14 cellular contexts compared by ENCODE assay signal in the genomic region with DNA sequence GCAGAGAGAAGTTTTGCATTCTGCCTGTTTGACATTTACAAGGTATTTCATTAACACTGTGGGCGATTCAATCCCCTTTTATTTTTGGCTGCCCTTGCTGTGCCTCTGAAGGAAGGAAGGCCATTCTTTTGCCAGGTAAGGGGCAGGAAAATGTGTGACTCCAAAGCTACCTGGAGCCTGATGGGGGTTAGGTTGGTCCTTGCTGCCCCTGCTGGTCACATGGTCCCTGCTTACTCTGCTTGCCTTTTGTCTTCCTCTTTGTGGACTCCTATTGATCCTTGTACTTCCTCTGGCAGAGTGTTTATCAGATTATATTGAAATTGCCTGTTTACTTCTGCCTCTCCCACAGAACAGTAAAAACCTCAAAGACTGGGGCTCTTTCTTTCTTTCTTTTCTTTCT.
DNase-seq lines count a peak whose midpoint lies in the region; ATAC-seq and TF ChIP-seq lines count a peak whose summit lies in the region.
"Had no signal": no experiment of that assay in that cellular context is flagged by ENCODE, and none has a peak within 500 bp of the region (broad histone marks: within the 10 kb centered on the region; RNA-seq: fewer than 3 reads in every experiment).

No MANE protein-coding gene starts in this region.

- no peaks in the 10 kb centered on the region for H3K9me3 Mint-ChIP-seq in activated naive CD8-positive, alpha-beta T cell treated with anti-CD3 and anti-CD28 coated beads for 36 hours

- H3K4me1 ChIP-seq in HCT116 (ENCODE audit: control insufficient read depth in 1 of 2, insufficient read depth in 2 of 2, low read length in 2 of 2), result 0 out of 4 replicates have a peak, but pooled peaks cover 0 to 3% of the 10 kb centered on the region in 2 experiments
- H3K4me1 ChIP-seq in spleen, result peaks cover 0 to 20% (median 2%) of the 10 kb centered on the region in 6 donors
- H3K4me1 ChIP-seq: SJSA1 had no signal

- no peak overlapping the region for H3K4me3 ChIP-seq in HCT116 (replicated peaks in 1 of 2; ENCODE audit: low read depth in 1 of 2, low read length in 2 of 2)
- H3K4me3 ChIP-seq in WERI-Rb-1 (ENCODE audit: low read depth, low read length), result no peak overlapping the region
- H3K4me3 ChIP-seq in spleen, result no peak overlapping the region
- H3K4me3 ChIP-seq: SJSA1 had no signal

- RAD21 ChIA-PET in HCT116 (lab: Charles Lee; ENCODE audit: low non-redundant PET in 1 of 2, low total read pairs in 2 of 2, uncharacterized antibody in 2 of 2, unreplicated experiment in 2 of 2), result no interaction called here

- ATAC-seq in HCT116 (peak; percentile 72), left colon (peak; percentile 81)

- peaks cover 6% of the 10 kb centered on the region for H3K4me1 Mint-ChIP-seq in activated naive CD8-positive, alpha-beta T cell treated with anti-CD3 and anti-CD28 coated beads for 36 hours

- peak; percentile 18 for DNase-seq in COLO668 (lab: John Stamatoyannopoulos, UW; ENCODE audit: unreplicated experiment)
- no peak for DNase-seq in HCT116 (ENCODE audit: low read depth, low spot score)
- no peak for DNase-seq in WERI-Rb-1
- DNase-seq in left colon, result peak in 1 of 2 donors; percentile 23
- no peak for DNase-seq in spleen
- no peak for DNase-seq in activated naive CD8-positive, alpha-beta T cell treated with anti-CD3 and anti-CD28 coated beads for 36 hours
- DNase-seq in inferior parietal cortex (ENCODE audit: extremely low spot score), result no peak
- no peak for DNase-seq in HUDEP-2 (lab: John Stamatoyannopoulos, UW; ENCODE audit: unreplicated experiment in 76 of 76)
- DNase-seq: activated naive CD4-positive, alpha-beta T cell treated with Interleukin-2 at 50 U/mL for 16 hours; effector memory CD4-positive, alpha-beta T cell; foreskin fibroblast; midbrain; NCI-H2029 treated with DMSO at 0.1 percent for 48 hours had no signal

- intact Hi-C loops in HCT116 (cut with micrococcal nuclease), result loop anchor here (10.0 kb wide), 1 partner anchor 145 kb away; no protein-coding TSS in a partner anchor
- intact Hi-C loops in left colon (cut with DNase I, micrococcal nuclease), result loop anchor here in 1 of 2 donors (10.0 kb wide), 1 partner anchor 105 kb away; no protein-coding TSS in a partner anchor
- intact Hi-C loops in spleen (cut with DNase I; ENCODE audit: low total_unique reads), result no loop called here

- no peak overlapping the region for H3K9ac ChIP-seq in HCT116 (ENCODE audit: low read length)

- no peak overlapping the region for H2AFZ ChIP-seq in HCT116 (ENCODE audit: low read depth, low read length, poor library complexity, severe bottlenecking)

- no TSS peak for BruUV-seq in HCT116 (replicated peaks; lab: Mats Ljungman, UMichigan)

- no peaks in the 10 kb centered on the region for H3K36me3 Mint-ChIP-seq in activated naive CD8-positive, alpha-beta T cell treated with anti-CD3 and anti-CD28 coated beads for 36 hours

- H3K4me2 ChIP-seq in HCT116 (ENCODE audit: low read length), result no peak overlapping the region

- no peak overlapping the region for H3K27ac Mint-ChIP-seq in activated naive CD8-positive, alpha-beta T cell treated with anti-CD3 and anti-CD28 coated beads for 36 hours

- no peaks in the 10 kb centered on the region for H3K36me3 ChIP-seq in HCT116 (ENCODE audit: control insufficient read depth in 1 of 2, insufficient read depth in 2 of 2, low read length in 2 of 2)
- H3K36me3 ChIP-seq in WERI-Rb-1, result no peaks in the 10 kb centered on the region
- no peaks in the 10 kb centered on the region for H3K36me3 ChIP-seq in spleen
- H3K36me3 ChIP-seq: SJSA1 had no signal

- 58 to 87% (median 73%) methylated on average over 1 of the region's 1 CpG for WGBS in spleen, 5 donors

- no peaks in the 10 kb centered on the region for H3K27me3 Mint-ChIP-seq in activated naive CD8-positive, alpha-beta T cell treated with anti-CD3 and anti-CD28 coated beads for 36 hours

- no peak overlapping the region for H3K27ac ChIP-seq in HCT116 (ENCODE audit: low read depth, low read length)
- no peak overlapping the region for H3K27ac ChIP-seq in WERI-Rb-1
- H3K27ac ChIP-seq in spleen, result peak overlapping the region in 1 of 8 donors; percentile 30
- H3K27ac ChIP-seq: SJSA1 had no signal

- TF ChIP-seq POLR2A in HCT116 (IDR thresholded peaks at IDR 0.05; ENCODE audit: borderline replicate concordance, extremely low read depth, insufficient read depth, insufficient read length), result no peak
- no peak for TF ChIP-seq POLR2A in spleen (IDR thresholded peaks at IDR 0.05)

- no peaks in the 10 kb centered on the region for H3K79me2 ChIP-seq in HCT116 (ENCODE audit: insufficient read depth, low read length)

- no peak overlapping the region for H3K4me3 Mint-ChIP-seq in activated naive CD8-positive, alpha-beta T cell treated with anti-CD3 and anti-CD28 coated beads for 36 hours

- TF ChIP-seq RAD21 in HCT116 (IDR thresholded peaks at IDR 0.05; ENCODE audit: low read depth), result 0 out of 2 replicates have a peak, but pooled peaks have one; percentile 18

- H3K27me3 ChIP-seq in HCT116 (ENCODE audit: insufficient read depth, low read length) (no peaks in the 10 kb centered on the region), WERI-Rb-1 (ENCODE audit: insufficient read depth, low read depth, severe bottlenecking) (peaks cover 4% of the 10 kb centered on the region), spleen (replicated peaks in 1 of 7) (no peaks in the 10 kb centered on the region)
- H3K27me3 ChIP-seq: SJSA1 had no signal

- no peaks in the 10 kb centered on the region for H3K9me3 ChIP-seq in HCT116 (ENCODE audit: control insufficient read depth in 1 of 2, insufficient read depth in 1 of 2, low read depth in 1 of 2, low read length in 2 of 2)
- no peaks in the 10 kb centered on the region for H3K9me3 ChIP-seq in WERI-Rb-1 (ENCODE audit: severe bottlenecking)
- H3K9me3 ChIP-seq in spleen, result no peaks in the 10 kb centered on the region
- H3K9me3 ChIP-seq: SJSA1 had no signal

- no peaks in the 10 kb centered on the region; the same call in 1 of the 2 replicates for H3K9me2 ChIP-seq in HCT116 (ENCODE audit: insufficient read depth)

- TF ChIP-seq CTCF in HCT116 (IDR thresholded peaks at IDR 0.05 in 2 of 3, conservative IDR thresholded peaks at IDR 0.05 in 1 of 3; ENCODE audit: borderline replicate concordance in 1 of 3, insufficient read depth in 1 of 3, low read depth in 2 of 3, low read length in 2 of 3) (peak in 2 of 3 experiments; percentile 20 to 24; a peak in 2 of 6 replicates), WERI-Rb-1 (IDR thresholded peaks at IDR 0.05; ENCODE audit: low read depth, low read length) (peak; percentile 43), spleen (IDR thresholded peaks at IDR 0.05 in 8 of 11, conservative IDR thresholded peaks at IDR 0.05 in 3 of 11) (no peak)

- CTCF ChIA-PET in HCT116 (lab: Charles Lee), result interaction anchor here (0.6 to 1.5 kb wide), 2 partner anchors 206 to 231 kb away, joined by 3 to 5 read pairs; no protein-coding TSS in a partner anchor

- POLR2A ChIA-PET in HCT116 (lab: Charles Lee), result no interaction called here

- H4K20me1 ChIP-seq in HCT116 (ENCODE audit: insufficient read depth), result no peaks in the 10 kb centered on the region

TF ChIP-seq in HCT116, 20 proteins besides CTCF, POLR2A, EP300 and RAD21 (continues in another document):
- TF ChIP-seq, protein P1, sequence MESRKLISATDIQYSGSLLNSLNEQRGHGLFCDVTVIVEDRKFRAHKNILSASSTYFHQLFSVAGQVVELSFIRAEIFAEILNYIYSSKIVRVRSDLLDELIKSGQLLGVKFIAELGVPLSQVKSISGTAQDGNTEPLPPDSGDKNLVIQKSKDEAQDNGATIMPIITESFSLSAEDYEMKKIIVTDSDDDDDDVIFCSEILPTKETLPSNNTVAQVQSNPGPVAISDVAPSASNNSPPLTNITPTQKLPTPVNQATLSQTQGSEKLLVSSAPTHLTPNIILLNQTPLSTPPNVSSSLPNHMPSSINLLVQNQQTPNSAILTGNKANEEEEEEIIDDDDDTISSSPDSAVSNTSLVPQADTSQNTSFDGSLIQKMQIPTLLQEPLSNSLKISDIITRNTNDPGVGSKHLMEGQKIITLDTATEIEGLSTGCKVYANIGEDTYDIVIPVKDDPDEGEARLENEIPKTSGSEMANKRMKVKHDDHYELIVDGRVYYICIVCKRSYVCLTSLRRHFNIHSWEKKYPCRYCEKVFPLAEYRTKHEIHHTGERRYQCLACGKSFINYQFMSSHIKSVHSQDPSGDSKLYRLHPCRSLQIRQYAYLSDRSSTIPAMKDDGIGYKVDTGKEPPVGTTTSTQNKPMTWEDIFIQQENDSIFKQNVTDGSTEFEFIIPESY (IDR thresholded peaks at IDR 0.05; ENCODE audit: extremely low read depth, insufficient replicate concordance, low read length), result no peak
- TF ChIP-seq CBX3 (IDR thresholded peaks at IDR 0.05; ENCODE audit: low read depth) (no peak), POLR2AphosphoS5 (IDR thresholded peaks at IDR 0.05; ENCODE audit: low read depth, low read length) (no peak), SP1 (IDR thresholded peaks at IDR 0.05; ENCODE audit: low read depth) (no peak), SRF (IDR thresholded peaks at IDR 0.05; ENCODE audit: low read depth) (no peak), YY1 (IDR thresholded peaks at IDR 0.05; ENCODE audit: extremely low read depth, insufficient replicate concordance, low read depth, low read length) (no peak), EGR1 (IDR thresholded peaks at IDR 0.05; ENCODE audit: low read depth) (no peak), ELF1 (IDR thresholded peaks at IDR 0.05; ENCODE audit: borderline replicate concordance, low read depth) (no peak)
- TF ChIP-seq, protein P2, sequence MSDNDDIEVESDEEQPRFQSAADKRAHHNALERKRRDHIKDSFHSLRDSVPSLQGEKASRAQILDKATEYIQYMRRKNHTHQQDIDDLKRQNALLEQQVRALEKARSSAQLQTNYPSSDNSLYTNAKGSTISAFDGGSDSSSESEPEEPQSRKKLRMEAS (IDR thresholded peaks at IDR 0.05), result no peak

Comparison
In these comparisons a context has a peak if more than half of its experiments do, and no peak if none do; other contexts are left out.
1. CTCF ChIP-seq: peak in HCT116 (2 of 3) and WERI-Rb-1 (single experiment); none in spleen (0 of 11).